Comparison of ENCODE assay signal across 23 cellular contexts in the genomic region with DNA sequence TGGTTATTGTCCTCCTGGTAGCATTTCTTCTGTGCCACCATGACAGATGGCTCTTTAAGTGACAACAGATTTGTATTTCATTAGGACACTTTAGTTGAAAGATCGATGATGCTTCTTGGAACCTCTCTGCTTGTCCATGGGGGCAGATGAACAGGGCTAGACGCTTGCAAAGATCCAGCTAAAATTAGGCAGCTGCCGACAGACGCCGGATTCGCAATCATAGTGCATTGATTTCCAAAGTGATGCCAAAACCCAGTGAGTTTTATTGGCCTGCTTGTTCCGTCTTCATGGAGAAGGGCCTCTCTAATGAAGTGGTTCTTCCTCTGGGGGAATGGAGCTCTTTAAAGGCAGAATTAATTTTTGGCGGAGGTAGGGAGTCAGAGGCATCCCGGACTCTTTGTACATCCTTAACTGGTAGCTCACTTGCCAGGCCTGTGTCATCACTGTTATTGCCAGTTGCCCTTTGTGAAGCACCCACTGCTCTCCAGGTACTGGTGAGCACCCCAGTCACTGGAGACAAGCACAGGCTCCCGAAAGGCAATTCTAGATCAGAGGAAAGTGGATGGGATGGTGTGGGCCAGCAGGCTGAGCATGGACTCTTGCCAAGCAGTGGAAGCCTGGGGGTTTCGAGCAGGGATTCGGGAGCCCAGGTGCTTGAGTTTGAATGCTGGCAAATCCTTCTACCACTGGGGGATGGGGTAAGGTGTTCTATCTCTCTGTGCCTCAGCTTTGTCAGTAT.
DNase-seq lines count a peak whose midpoint lies in the region; ATAC-seq and TF ChIP-seq lines count a peak whose summit lies in the region.
"Had no signal": no experiment of that assay in that cellular context is flagged by ENCODE, and none has a peak within 500 bp of the region (broad histone marks: within the 10 kb centered on the region; RNA-seq: fewer than 3 reads in every experiment).

No MANE protein-coding gene starts in this region.

- H3K4me3 Mint-ChIP-seq in activated CD4-positive, alpha-beta T cell treated with anti-CD3 and anti-CD28 coated beads, Interleukin-2, amount 10 ng/mL, durations not matched to agents 24 days and 14 days: no peak overlapping the region
- no peak overlapping the region for H3K4me3 Mint-ChIP-seq in WTC11

- CTCF ChIA-PET in WTC11 (lab: Charles Lee): no interaction called here

- H3K9me3 ChIP-seq in mesodermal cell (ENCODE audit: control insufficient read depth, low read length): no peaks in the 10 kb centered on the region
- H3K9me3 ChIP-seq: A549, BE2C, Peyer's patch had no signal

- DNase-seq in activated CD4-positive, alpha-beta T cell treated with anti-CD3 and anti-CD28 coated beads, Interleukin-2, amount 10 ng/mL, durations not matched to agents 24 days and 14 days: peak; percentile 34
- DNase-seq in activated CD4-positive, alpha-beta T cell treated with anti-CD3 and anti-CD28 coated beads for 4 hours: no peak
- DNase-seq in ecto neural progenitor cell (ENCODE audit: low spot score) (peak; percentile 24), GM03348 (ENCODE audit: low spot score) (no peak), WTC11 (ENCODE audit: low spot score) (no peak), SW480 (ENCODE audit: low spot score) (no peak)
- DNase-seq: BE2C, DND-41, GOT3, KBM-7, MM.1S, NCI-H1048, NCI-H1436 treated with DMSO at 0.1 percent for 48 hours, NCI-H2029 treated with DMSO at 0.1 percent for 48 hours, NCI-H510A, NCI-H774, Peyer's patch had no signal

- intact Hi-C loops in activated CD4-positive, alpha-beta T cell treated with anti-CD3 and anti-CD28 coated beads, Interleukin-2, amount 10 ng/mL, durations not matched to agents 24 days and 14 days (cut with micrococcal nuclease): no loop called here

- H3K27me3 Mint-ChIP-seq in activated CD4-positive, alpha-beta T cell treated with anti-CD3 and anti-CD28 coated beads, Interleukin-2, amount 10 ng/mL, durations not matched to agents 24 days and 14 days: peaks cover 20% of the 10 kb centered on the region
- no peaks in the 10 kb centered on the region; the same call in 1 of the 2 replicates for H3K27me3 Mint-ChIP-seq in WTC11 (ENCODE audit: low read depth)

- TF ChIP-seq CTCF in WTC11 (IDR thresholded peaks at IDR 0.05): no peak

- no peak overlapping the region for H3K4me3 ChIP-seq in mesodermal cell (ENCODE audit: extremely low read depth, insufficient read depth, low read length, poor library complexity, severe bottlenecking)
- H3K4me3 ChIP-seq: A549, Peyer's patch had no signal

- H3K27ac ChIP-seq in mesodermal cell (ENCODE audit: low read depth, low read length, severe bottlenecking): peak overlapping the region; percentile 18
- H3K27ac ChIP-seq: A549, HL-60, Peyer's patch had no signal

- H3K27ac Mint-ChIP-seq in activated CD4-positive, alpha-beta T cell treated with anti-CD3 and anti-CD28 coated beads, Interleukin-2, amount 10 ng/mL, durations not matched to agents 24 days and 14 days: no peak overlapping the region
- no peak overlapping the region for H3K27ac Mint-ChIP-seq in WTC11

- H3K4me1 Mint-ChIP-seq in activated CD4-positive, alpha-beta T cell treated with anti-CD3 and anti-CD28 coated beads, Interleukin-2, amount 10 ng/mL, durations not matched to agents 24 days and 14 days: no peaks in the 10 kb centered on the region
- peaks cover 9% of the 10 kb centered on the region for H3K4me1 Mint-ChIP-seq in WTC11

- 84 to 93% methylated on average over 10 to 11 of the region's 12 CpGs for WGBS in mesodermal cell (ENCODE audit: insufficient coverage in 2 of 2), 2 experiments

- ATAC-seq in WTC11: no peak
- ATAC-seq: A549, HCT116, HepG2, SK-N-SH treated with all-trans-retinoic acid at 6 μM for 48 hours had no signal

- POLR2A ChIA-PET in WTC11 (lab: Charles Lee): no interaction called here

- peaks cover 12% of the 10 kb centered on the region for H3K4me1 ChIP-seq in mesodermal cell (ENCODE audit: control insufficient read depth, insufficient read depth, low read length, poor library complexity, severe bottlenecking)
- H3K4me1 ChIP-seq: A549, BE2C, Peyer's patch had no signal

- no peaks in the 10 kb centered on the region for H3K36me3 ChIP-seq in mesodermal cell (ENCODE audit: control insufficient read depth, insufficient read depth, low read length)
- H3K36me3 ChIP-seq: BE2C, Peyer's patch had no signal

- no peaks in the 10 kb centered on the region for H3K9me3 Mint-ChIP-seq in activated CD4-positive, alpha-beta T cell treated with anti-CD3 and anti-CD28 coated beads, Interleukin-2, amount 10 ng/mL, durations not matched to agents 24 days and 14 days
- H3K9me3 Mint-ChIP-seq in WTC11: no peaks in the 10 kb centered on the region

- H3K36me3 Mint-ChIP-seq in activated CD4-positive, alpha-beta T cell treated with anti-CD3 and anti-CD28 coated beads, Interleukin-2, amount 10 ng/mL, durations not matched to agents 24 days and 14 days (ENCODE audit: low read depth): no peaks in the 10 kb centered on the region
- H3K36me3 Mint-ChIP-seq in WTC11: no peaks in the 10 kb centered on the region

TF ChIP-seq in WTC11, 78 proteins besides CTCF, POLR2A, EP300 and RAD21:
- TF ChIP-seq, protein P1, sequence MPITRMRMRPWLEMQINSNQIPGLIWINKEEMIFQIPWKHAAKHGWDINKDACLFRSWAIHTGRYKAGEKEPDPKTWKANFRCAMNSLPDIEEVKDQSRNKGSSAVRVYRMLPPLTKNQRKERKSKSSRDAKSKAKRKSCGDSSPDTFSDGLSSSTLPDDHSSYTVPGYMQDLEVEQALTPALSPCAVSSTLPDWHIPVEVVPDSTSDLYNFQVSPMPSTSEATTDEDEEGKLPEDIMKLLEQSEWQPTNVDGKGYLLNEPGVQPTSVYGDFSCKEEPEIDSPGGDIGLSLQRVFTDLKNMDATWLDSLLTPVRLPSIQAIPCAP (CRISPR knock-in tag; IDR thresholded peaks at IDR 0.05): no peak
- TF ChIP-seq, protein P2, sequence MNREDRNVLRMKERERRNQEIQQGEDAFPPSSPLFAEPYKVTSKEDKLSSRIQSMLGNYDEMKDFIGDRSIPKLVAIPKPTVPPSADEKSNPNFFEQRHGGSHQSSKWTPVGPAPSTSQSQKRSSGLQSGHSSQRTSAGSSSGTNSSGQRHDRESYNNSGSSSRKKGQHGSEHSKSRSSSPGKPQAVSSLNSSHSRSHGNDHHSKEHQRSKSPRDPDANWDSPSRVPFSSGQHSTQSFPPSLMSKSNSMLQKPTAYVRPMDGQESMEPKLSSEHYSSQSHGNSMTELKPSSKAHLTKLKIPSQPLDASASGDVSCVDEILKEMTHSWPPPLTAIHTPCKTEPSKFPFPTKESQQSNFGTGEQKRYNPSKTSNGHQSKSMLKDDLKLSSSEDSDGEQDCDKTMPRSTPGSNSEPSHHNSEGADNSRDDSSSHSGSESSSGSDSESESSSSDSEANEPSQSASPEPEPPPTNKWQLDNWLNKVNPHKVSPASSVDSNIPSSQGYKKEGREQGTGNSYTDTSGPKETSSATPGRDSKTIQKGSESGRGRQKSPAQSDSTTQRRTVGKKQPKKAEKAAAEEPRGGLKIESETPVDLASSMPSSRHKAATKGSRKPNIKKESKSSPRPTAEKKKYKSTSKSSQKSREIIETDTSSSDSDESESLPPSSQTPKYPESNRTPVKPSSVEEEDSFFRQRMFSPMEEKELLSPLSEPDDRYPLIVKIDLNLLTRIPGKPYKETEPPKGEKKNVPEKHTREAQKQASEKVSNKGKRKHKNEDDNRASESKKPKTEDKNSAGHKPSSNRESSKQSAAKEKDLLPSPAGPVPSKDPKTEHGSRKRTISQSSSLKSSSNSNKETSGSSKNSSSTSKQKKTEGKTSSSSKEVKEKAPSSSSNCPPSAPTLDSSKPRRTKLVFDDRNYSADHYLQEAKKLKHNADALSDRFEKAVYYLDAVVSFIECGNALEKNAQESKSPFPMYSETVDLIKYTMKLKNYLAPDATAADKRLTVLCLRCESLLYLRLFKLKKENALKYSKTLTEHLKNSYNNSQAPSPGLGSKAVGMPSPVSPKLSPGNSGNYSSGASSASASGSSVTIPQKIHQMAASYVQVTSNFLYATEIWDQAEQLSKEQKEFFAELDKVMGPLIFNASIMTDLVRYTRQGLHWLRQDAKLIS (CRISPR knock-in tag; IDR thresholded peaks at IDR 0.05; ENCODE audit: borderline replicate concordance): no peak
- no peak for TF ChIP-seq ETV6 (CRISPR knock-in tag; IDR thresholded peaks at IDR 0.05)
- no peak for TF ChIP-seq NFYB (CRISPR knock-in tag; conservative IDR thresholded peaks at IDR 0.05; ENCODE audit: low read depth)
- TF ChIP-seq, protein P3, sequence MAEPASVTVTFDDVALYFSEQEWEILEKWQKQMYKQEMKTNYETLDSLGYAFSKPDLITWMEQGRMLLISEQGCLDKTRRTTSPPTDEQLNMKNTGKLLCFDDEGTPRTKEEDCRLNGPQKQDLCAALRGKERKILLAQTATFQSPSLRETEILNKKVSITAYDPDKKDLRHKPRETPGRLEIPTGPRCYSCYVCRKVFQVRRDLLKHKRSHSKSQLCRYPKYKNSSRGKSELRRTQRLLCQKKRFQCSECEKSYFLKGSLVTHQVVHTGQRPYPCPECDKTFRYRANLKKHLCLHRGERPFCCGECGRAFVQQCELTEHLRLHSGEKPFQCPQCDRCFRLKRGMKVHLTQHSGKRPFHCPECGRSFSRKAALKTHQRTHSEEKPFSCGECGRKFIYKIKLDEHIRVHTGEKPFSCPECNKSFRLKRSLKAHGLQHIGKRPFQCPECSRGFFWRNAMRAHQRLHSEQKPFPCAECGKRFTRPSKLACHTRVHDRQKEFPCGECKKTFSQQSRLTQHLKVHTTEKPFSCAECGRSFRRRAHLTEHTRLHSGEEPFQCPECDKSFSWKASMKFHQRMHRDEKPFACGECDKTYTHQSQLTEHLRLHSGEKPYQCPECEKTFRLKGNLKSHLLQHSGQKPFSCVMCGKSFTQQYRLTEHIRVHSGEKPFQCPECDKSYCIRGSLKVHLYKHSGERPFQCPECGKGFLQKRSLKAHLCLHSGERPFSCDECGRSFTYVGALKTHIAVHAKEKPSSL (CRISPR knock-in tag; conservative IDR thresholded peaks at IDR 0.05): no peak
- TF ChIP-seq IRF2 (CRISPR knock-in tag; IDR thresholded peaks at IDR 0.05; ENCODE audit: borderline replicate concordance, low read depth): no peak
- TF ChIP-seq TP53 (CRISPR knock-in tag; IDR thresholded peaks at IDR 0.05): no peak
- no peak for TF ChIP-seq ELF4 (CRISPR knock-in tag; IDR thresholded peaks at IDR 0.05; ENCODE audit: low read depth)

Comparison
In these comparisons a context has a peak if more than half of its experiments do, and no peak if none do; other contexts are left out.
1. DNase-seq: peak in activated CD4-positive, alpha-beta T cell treated with anti-CD3 and anti-CD28 coated beads, Interleukin-2, amount 10 ng/mL, durations not matched to agents 24 days and 14 days (single experiment) and ecto neural progenitor cell (single experiment); none in activated CD4-positive, alpha-beta T cell treated with anti-CD3 and anti-CD28 coated beads for 4 hours (0 of 2), GM03348 (single experiment), WTC11 (single experiment) and SW480 (single experiment).